Comparison of ENCODE assay signal across 34 cellular contexts in the genomic region with DNA sequence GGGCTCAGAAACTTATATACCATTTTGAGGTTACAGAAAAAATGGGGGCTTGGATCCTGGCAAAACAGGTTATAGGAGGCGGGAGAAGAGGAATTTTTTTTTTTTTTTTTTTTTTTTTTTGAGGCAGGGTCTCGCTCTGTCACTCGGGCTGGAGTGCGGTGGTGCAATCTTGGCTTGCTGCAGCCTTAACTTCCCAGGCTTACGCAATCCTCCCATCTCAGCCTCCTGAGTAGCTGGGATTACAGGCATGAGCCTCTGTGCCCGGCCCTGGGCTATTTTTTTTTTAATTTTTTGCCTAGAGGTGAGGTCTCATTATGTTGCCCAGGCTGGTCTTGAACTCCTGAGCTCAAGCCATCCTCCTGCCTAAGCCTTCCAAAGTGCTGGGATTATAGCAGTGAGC. TPM values are rescaled to one million over a fixed set of nuclear protein-coding genes. Genes with fewer than 3 reads are reported as not detected.
"Had no signal": no experiment of that assay in that cellular context is flagged by ENCODE, and none has a peak within 500 bp of the region (broad histone marks: within the 10 kb centered on the region; RNA-seq: fewer than 3 reads in every experiment).

No MANE protein-coding gene starts in this region.

- ATAC-seq: activated naive CD4-positive, alpha-beta T cell treated with anti-CD3 and anti-CD28 coated beads, Interleukin-2, amount 50 U/mL, for 72 hours; activated T-cell treated with anti-CD3 and anti-CD28 coated beads, Interleukin-2, amount 50 U/mL, for 72 hours; effector memory CD8-positive, alpha-beta T cell; foreskin keratinocyte; gastrocnemius medialis; heart left ventricle; WTC11 had no signal

- H3K4me1 ChIP-seq: esophagus muscularis mucosa, foreskin keratinocyte, gastrocnemius medialis had no signal

- H3K4me1 Mint-ChIP-seq: activated CD4-positive, alpha-beta memory T cell treated with anti-CD3 and anti-CD28 coated beads, Interleukin-2, amount 10 ng/mL, durations not matched to agents 7 days and 5 days; activated CD4-positive, alpha-beta T cell treated with anti-CD3 and anti-CD28 coated beads, Interleukin-2, amount 10 ng/mL, durations not matched to agents 7 days and 5 days; activated naive CD4-positive, alpha-beta T cell treated with anti-CD3 and anti-CD28 coated beads, Interleukin-2, amount 10 ng/mL, durations not matched to agents 7 days and 5 days; activated naive CD8-positive, alpha-beta T cell treated with anti-CD3 and anti-CD28 coated beads, Interleukin-2, amount 10 ng/mL, durations not matched to agents 7 days and 5 days; WTC11 had no signal

- H3K27me3 ChIP-seq: brain microvascular endothelial cell, esophagus muscularis mucosa, foreskin keratinocyte, gastrocnemius medialis, heart left ventricle had no signal

- H3K4me3 ChIP-seq: esophagus muscularis mucosa, gastrocnemius medialis, heart left ventricle had no signal

- H3K36me3 Mint-ChIP-seq: activated naive CD4-positive, alpha-beta T cell treated with anti-CD3 and anti-CD28 coated beads, Interleukin-2, amount 10 ng/mL, durations not matched to agents 7 days and 5 days; activated naive CD4-positive, alpha-beta T cell treated with anti-CD3 and anti-CD28 coated beads, Interleukin-2, amount 50 U/mL, for 72 hours; activated naive CD8-positive, alpha-beta T cell treated with anti-CD3 and anti-CD28 coated beads, Interleukin-2, amount 10 ng/mL, durations not matched to agents 7 days and 5 days; WTC11 had no signal

- DNase-seq: activated CD4-positive, alpha-beta memory T cell treated with anti-CD3 and anti-CD28 coated beads, Interleukin-2, amount 10 ng/mL, durations not matched to agents 7 days and 5 days; activated CD4-positive, alpha-beta T cell treated with anti-CD3 and anti-CD28 coated beads for 1 hour; activated CD4-positive, alpha-beta T cell treated with anti-CD3 and anti-CD28 coated beads for 4 hours; activated CD4-positive, alpha-beta T cell treated with anti-CD3 and anti-CD28 coated beads, Interleukin-2, amount 10 ng/mL, durations not matched to agents 7 days and 5 days; activated CD4-positive, alpha-beta T cell treated with anti-CD3 and anti-CD28 coated beads, Interleukin-2, amount 50 U/mL, for 4 hours; activated CD8-positive, alpha-beta memory T cell treated with anti-CD3 and anti-CD28 coated beads, Interleukin-2, amount 50 U/mL, for 48 hours; activated gamma-delta T cell; activated naive CD4-positive, alpha-beta T cell; activated naive CD4-positive, alpha-beta T cell treated with anti-CD3 and anti-CD28 coated beads, Interleukin-2, amount 10 ng/mL, durations not matched to agents 7 days and 5 days; activated naive CD8-positive, alpha-beta T cell treated with anti-CD3 and anti-CD28 coated beads, Interleukin-2, amount 10 ng/mL, durations not matched to agents 7 days and 5 days; activated T-cell treated with anti-CD3 and anti-CD28 coated beads for 4 hours; activated T-cell treated with anti-CD3 and anti-CD28 coated beads, Interleukin-2, amount 50 U/mL, for 24 hours; activated T-cell treated with anti-CD3 and anti-CD28 coated beads, Interleukin-2, amount 50 U/mL, for 72 hours; amniotic stem cell; anterior cingulate cortex; brain microvascular endothelial cell; caudate nucleus; cortex of kidney; dermis blood vessel endothelial cell; effector CD4-positive, alpha-beta T cell; effector memory CD8-positive, alpha-beta T cell; erythroblast; foreskin keratinocyte; gastrocnemius medialis; glutamatergic neuron; heart left ventricle; T-helper 9 cell had no signal

- H3K27ac Mint-ChIP-seq: activated CD4-positive, alpha-beta memory T cell treated with anti-CD3 and anti-CD28 coated beads, Interleukin-2, amount 10 ng/mL, durations not matched to agents 7 days and 5 days; activated CD4-positive, alpha-beta T cell treated with anti-CD3 and anti-CD28 coated beads, Interleukin-2, amount 10 ng/mL, durations not matched to agents 7 days and 5 days; activated naive CD4-positive, alpha-beta T cell treated with anti-CD3 and anti-CD28 coated beads, Interleukin-2, amount 10 ng/mL, durations not matched to agents 7 days and 5 days; activated naive CD4-positive, alpha-beta T cell treated with anti-CD3 and anti-CD28 coated beads, Interleukin-2, amount 50 U/mL, for 72 hours; activated naive CD8-positive, alpha-beta T cell treated with anti-CD3 and anti-CD28 coated beads, Interleukin-2, amount 10 ng/mL, durations not matched to agents 7 days and 5 days; activated T-cell treated with anti-CD3 and anti-CD28 coated beads, Interleukin-2, amount 50 U/mL, for 24 hours; activated T-cell treated with anti-CD3 and anti-CD28 coated beads, Interleukin-2, amount 50 U/mL, for 72 hours; effector memory CD8-positive, alpha-beta T cell; T-helper 1 cell treated with Interleukin-12 subunit alpha and Interleukin-12 subunit beta and Interleukin-4 antibody, amounts not matched to agents 30 μg/mL and 1 μg/mL, for 36 hours; WTC11 had no signal

- H3K9me3 Mint-ChIP-seq: activated CD4-positive, alpha-beta memory T cell treated with anti-CD3 and anti-CD28 coated beads, Interleukin-2, amount 10 ng/mL, durations not matched to agents 7 days and 5 days; activated CD4-positive, alpha-beta T cell treated with anti-CD3 and anti-CD28 coated beads, Interleukin-2, amount 10 ng/mL, durations not matched to agents 7 days and 5 days; activated naive CD4-positive, alpha-beta T cell treated with anti-CD3 and anti-CD28 coated beads, Interleukin-2, amount 10 ng/mL, durations not matched to agents 7 days and 5 days; activated naive CD4-positive, alpha-beta T cell treated with anti-CD3 and anti-CD28 coated beads, Interleukin-2, amount 50 U/mL, for 72 hours; activated naive CD8-positive, alpha-beta T cell treated with anti-CD3 and anti-CD28 coated beads, Interleukin-2, amount 10 ng/mL, durations not matched to agents 7 days and 5 days; activated T-cell treated with anti-CD3 and anti-CD28 coated beads, Interleukin-2, amount 50 U/mL, for 24 hours; effector memory CD8-positive, alpha-beta T cell; WTC11 had no signal

- H3K9me3 ChIP-seq: esophagus muscularis mucosa, gastrocnemius medialis, heart left ventricle had no signal

- H3K36me3 ChIP-seq: brain microvascular endothelial cell, gastrocnemius medialis had no signal

- H3K4me3 Mint-ChIP-seq: activated CD4-positive, alpha-beta memory T cell treated with anti-CD3 and anti-CD28 coated beads, Interleukin-2, amount 10 ng/mL, durations not matched to agents 7 days and 5 days; activated CD4-positive, alpha-beta T cell treated with anti-CD3 and anti-CD28 coated beads, Interleukin-2, amount 10 ng/mL, durations not matched to agents 7 days and 5 days; activated naive CD4-positive, alpha-beta T cell treated with anti-CD3 and anti-CD28 coated beads, Interleukin-2, amount 10 ng/mL, durations not matched to agents 7 days and 5 days; activated naive CD8-positive, alpha-beta T cell treated with anti-CD3 and anti-CD28 coated beads, Interleukin-2, amount 10 ng/mL, durations not matched to agents 7 days and 5 days; activated T-cell treated with anti-CD3 and anti-CD28 coated beads, Interleukin-2, amount 50 U/mL, for 24 hours; activated T-cell treated with anti-CD3 and anti-CD28 coated beads, Interleukin-2, amount 50 U/mL, for 72 hours; effector memory CD8-positive, alpha-beta T cell; T-helper 1 cell treated with Interleukin-12 subunit alpha and Interleukin-12 subunit beta and Interleukin-4 antibody, amounts not matched to agents 30 μg/mL and 1 μg/mL, for 36 hours; WTC11 had no signal

- H3K27ac ChIP-seq: brain microvascular endothelial cell, esophagus muscularis mucosa, foreskin keratinocyte, gastrocnemius medialis, heart left ventricle had no signal

- H3K27me3 Mint-ChIP-seq: activated CD4-positive, alpha-beta T cell treated with anti-CD3 and anti-CD28 coated beads, Interleukin-2, amount 10 ng/mL, durations not matched to agents 7 days and 5 days; activated T-cell treated with anti-CD3 and anti-CD28 coated beads, Interleukin-2, amount 50 U/mL, for 24 hours had no signal

RNA-seq across cellular contexts. Expression of a gene that starts 24.7 kb away (rescaled TPM):
- total RNA-seq: astrocyte, foreskin keratinocyte had no signal

RNA-seq across cellular contexts. Expression of a gene that starts 43.0 kb away (rescaled TPM):
- total RNA-seq: activated CD4-positive, alpha-beta memory T cell treated with anti-CD3 and anti-CD28 coated beads, Interleukin-2, amount 10 ng/mL, durations not matched to agents 7 days and 5 days; activated CD4-positive, alpha-beta T cell treated with anti-CD3 and anti-CD28 coated beads, Interleukin-2, amount 10 ng/mL, durations not matched to agents 7 days and 5 days; activated naive CD4-positive, alpha-beta T cell treated with anti-CD3 and anti-CD28 coated beads, Interleukin-2, amount 50 U/mL, for 72 hours; activated naive CD8-positive, alpha-beta T cell treated with anti-CD3 and anti-CD28 coated beads, Interleukin-2, amount 10 ng/mL, durations not matched to agents 7 days and 5 days; activated T-cell treated with anti-CD3 and anti-CD28 coated beads, Interleukin-2, amount 50 U/mL, for 72 hours; astrocyte; chondrocyte; dermis blood vessel endothelial cell; esophagus muscularis mucosa; foreskin keratinocyte; gastrocnemius medialis; T-helper 2 cell treated with Interferon-gamma antibody and Interleukin-4, amounts not matched to agents 100 ng/mL and 5 ng/mL, for 36 hours had no signal
